Comparison of ENCODE assay signal across 8 cellular contexts in genomic region chr4:122914292-122914904, GRCh38. TPM values are rescaled to one million over a fixed set of nuclear protein-coding genes. Genes with fewer than 3 reads are reported as not detected.
A peak's percentile ranks its signal among the peaks of the same experiment; 100 is the strongest.
DNase-seq lines count a peak whose midpoint lies in the region; ATAC-seq and TF ChIP-seq lines count a peak whose summit lies in the region.

No MANE protein-coding gene starts in this region.

- H3K27ac ChIP-seq in AG04450 (ENCODE audit: low read depth, low read length) (no peak overlapping the region), Peyer's patch (no peak overlapping the region), upper lobe of left lung (no peak overlapping the region)
- H3K27ac ChIP-seq in effector memory CD4-positive, alpha-beta T cell (ENCODE audit: insufficient read depth, low read length, poor library complexity, severe bottlenecking), result no peak overlapping the region

- TF ChIP-seq CTCF in AG04450 (IDR thresholded peaks at IDR 0.05; ENCODE audit: low read depth, low read length) (peak; percentile 59), Peyer's patch (IDR thresholded peaks at IDR 0.05) (peak in 4 of 6 experiments; percentile 40 to 63 (median 46)), fibroblast of the aortic adventitia (IDR thresholded peaks at IDR 0.05; ENCODE audit: insufficient read depth, low read length) (peak; percentile 52), upper lobe of left lung (IDR thresholded peaks at IDR 0.05) (peak in 2 of 6 experiments; percentile 24 to 43)

- CTCF ChIA-PET in AG04450 (lab: Charles Lee), result interaction anchor here (0.6 to 3.5 kb wide), 64 partner anchors 8 to 603 kb away, joined by 3 to 87 read pairs (median 4); partner anchors contain the start of genes BBS12 and NUDT6

- WGBS in upper lobe of left lung, 2 donors, result 57 to 62% methylated on average over 4 of the region's 4 CpGs

- ATAC-seq in GM18519 (IDR thresholded peaks at IDR 0.05; ENCODE audit: low FRiP score, unreplicated experiment) (peak; percentile 76), HG03039 (IDR thresholded peaks at IDR 0.05; ENCODE audit: unreplicated experiment) (peak; percentile 92), upper lobe of left lung (ENCODE audit: low FRiP score in 2 of 2) (peak; percentile 62 to 72)

- H3K9me3 ChIP-seq in AG04450 (ENCODE audit: control insufficient read depth, insufficient read depth, low read length) (no peaks in the 10 kb centered on the region), Peyer's patch (no peaks in the 10 kb centered on the region), upper lobe of left lung (no peaks in the 10 kb centered on the region)
- H3K9me3 ChIP-seq in effector memory CD4-positive, alpha-beta T cell (ENCODE audit: control insufficient read depth, low read length), result no peaks in the 10 kb centered on the region

- TF ChIP-seq POLR2A in Peyer's patch (IDR thresholded peaks at IDR 0.05) (no peak), upper lobe of left lung (IDR thresholded peaks at IDR 0.05) (no peak)

- H3K27me3 ChIP-seq in AG04450 (ENCODE audit: control insufficient read depth, insufficient read depth, low read length) (no peaks in the 10 kb centered on the region), Peyer's patch (no peaks in the 10 kb centered on the region), upper lobe of left lung (no peaks in the 10 kb centered on the region)
- no peaks in the 10 kb centered on the region for H3K27me3 ChIP-seq in effector memory CD4-positive, alpha-beta T cell (replicated peaks; ENCODE audit: control insufficient read depth, insufficient read depth, low read length, poor library complexity, severe bottlenecking)

- H3K4me3 ChIP-seq in AG04450 (ENCODE audit: low read depth, low read length) (peak overlapping the region; percentile 11; the same call in 1 of the 2 replicates), Peyer's patch (no peak overlapping the region), fibroblast of the aortic adventitia (ENCODE audit: low read depth, low read length) (no peak overlapping the region), upper lobe of left lung (no peak overlapping the region)
- no peak overlapping the region for H3K4me3 ChIP-seq in effector memory CD4-positive, alpha-beta T cell (ENCODE audit: insufficient read depth, low read depth, low read length, poor library complexity, severe bottlenecking)

- DNase-seq in AG04450 (ENCODE audit: low read depth, low spot score), result peak; percentile 29
- no peak for DNase-seq in Peyer's patch
- DNase-seq in fibroblast of the aortic adventitia (ENCODE audit: low read depth), result peak; percentile 79
- no peak for DNase-seq in upper lobe of left lung
- DNase-seq in effector memory CD4-positive, alpha-beta T cell, result no peak
- DNase-seq in central memory CD4-positive, alpha-beta T cell, result no peak

- no peak for TF ChIP-seq EP300 in upper lobe of left lung (IDR thresholded peaks at IDR 0.05)

- H3K4me1 ChIP-seq in Peyer's patch, result no peaks in the 10 kb centered on the region
- no peaks in the 10 kb centered on the region for H3K4me1 ChIP-seq in upper lobe of left lung
- H3K4me1 ChIP-seq in effector memory CD4-positive, alpha-beta T cell (ENCODE audit: control insufficient read depth, insufficient read depth, low read length, poor library complexity, severe bottlenecking), result no peaks in the 10 kb centered on the region

- H3K36me3 ChIP-seq in Peyer's patch (no peaks in the 10 kb centered on the region), upper lobe of left lung (peaks cover 0 to 6% (median 0%) of the 10 kb centered on the region in 4 donors)
- H3K36me3 ChIP-seq in effector memory CD4-positive, alpha-beta T cell (ENCODE audit: control insufficient read depth, insufficient read depth, low read length), result no peaks in the 10 kb centered on the region

- POLR2A ChIA-PET in AG04450 (lab: Yijun Ruan, JAX), result no interaction called here

RNA-seq across cellular contexts. Expression of gene NUDT6, which starts 8.0 kb away (rescaled TPM):
- polyA plus RNA-seq in AG04450 (2011; rRNA removed), result 5.1 and 5.9 TPM in 2 replicates
- polyA minus RNA-seq in AG04450 (2011; rRNA and poly(A)+ RNA removed), result 2.1 and 3.7 TPM in 2 replicates
- total RNA-seq in Peyer's patch (10 to 100 TPM in 2 of 4 donors, 1 to 10 TPM in 2; 8.7 to 12.4 (median 10.5) TPM), fibroblast of the aortic adventitia (ENCODE audit: low replicate concordance) (8.5 and 12.8 TPM in 2 replicates), upper lobe of left lung (10 to 100 TPM in 1 of 6 donors, 1 to 10 TPM in 5; 3.1 to 10.3 (median 6.3) TPM)

Comparison
In these comparisons a context has a peak if more than half of its experiments do, and no peak if none do; other contexts are left out.
1. DNase-seq: peak in AG04450 (single experiment) and fibroblast of the aortic adventitia (single experiment); none in Peyer's patch (0 of 3), upper lobe of left lung (0 of 2), effector memory CD4-positive, alpha-beta T cell (0 of 3) and central memory CD4-positive, alpha-beta T cell (single experiment).
2. Peak in every context shown above with its lines, with median percentiles within 50 percentile points of each other: ATAC-seq.